ENCODE assay signal across 21 cellular contexts in genomic region chr4:86769794-86770193, GRCh38.
"Had no signal": no experiment of that assay in that cellular context is flagged by ENCODE, and none has a peak within 500 bp of the region (broad histone marks: within the 10 kb centered on the region; RNA-seq: fewer than 3 reads in every experiment).

No MANE protein-coding gene starts in this region.

- DNase-seq: dermis blood vessel endothelial cell; effector memory CD4-positive, alpha-beta T cell; foreskin keratinocyte; glutamatergic neuron; heart right ventricle; hippocampal formation; left cardiac atrium; left lung; mesenchymal stem cell; mucosa of descending colon; naive B cell; stimulated activated CD4-positive, alpha-beta T cell treated with anti-CD3 and anti-CD28 coated beads, Interleukin-2, amount 100 ng/mL, for 24 hours; stimulated activated CD4-positive, alpha-beta T cell treated with anti-CD3 and anti-CD28 coated beads, Interleukin-4, amount 100 ng/mL, for 24 hours; stimulated activated naive CD4-positive, alpha-beta T cell treated with Interleukin-2 at 50 U/mL for 16 hours; stomach; thyroid gland; trophoblast cell had no signal

- ATAC-seq: foreskin keratinocyte; gastroesophageal sphincter; heart right ventricle; left cardiac atrium; left lung; mucosa of descending colon; natural killer cell treated with Interleukin-12 subunit alpha and Interleukin-12 subunit beta and Interleukin-15 and Interleukin-18, amount 100 ng/mL, for 72 hours; sciatic nerve; stimulated activated effector memory CD8-positive, alpha-beta T cell treated with anti-CD3 and anti-CD28 coated beads, Interleukin-12 subunit alpha, Interleukin-12 subunit beta, amount 100 ng/mL, for 72 hours had no signal
